9 cellular contexts compared by ENCODE assay signal in the genomic region with DNA sequence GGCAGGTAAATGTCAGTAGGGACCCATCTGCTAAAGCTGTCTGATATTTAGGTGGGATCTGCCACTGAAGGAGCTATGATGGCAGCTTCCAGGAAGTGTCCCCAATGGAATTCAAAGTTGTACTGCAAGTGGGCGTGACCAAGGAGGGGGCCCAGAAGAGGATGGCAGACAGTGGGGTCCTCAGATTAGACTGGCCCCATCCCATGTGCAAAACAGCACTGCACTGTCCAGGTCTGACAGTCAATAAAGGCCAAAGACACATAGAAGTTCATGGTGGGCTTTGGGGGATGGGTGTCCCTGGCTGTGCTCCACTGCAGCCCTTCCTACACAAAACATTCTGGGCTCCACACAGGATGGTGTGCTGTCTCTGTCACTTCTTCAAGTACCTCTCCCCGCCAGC. TPM values are rescaled to one million over a fixed set of nuclear protein-coding genes. Genes with fewer than 3 reads are reported as not detected.
"Had no signal": no experiment of that assay in that cellular context is flagged by ENCODE, and none has a peak within 500 bp of the region (broad histone marks: within the 10 kb centered on the region; RNA-seq: fewer than 3 reads in every experiment).

No MANE protein-coding gene starts in this region.

- H3K4me3 Mint-ChIP-seq: IgD-negative memory B cell had no signal

- H3K4me3 ChIP-seq: K562 had no signal

- H3K27me3 Mint-ChIP-seq: IgD-negative memory B cell had no signal

- H3K4me1 Mint-ChIP-seq: IgD-negative memory B cell had no signal

- ATAC-seq: HepG2, K562 had no signal

- FAIRE-seq: HepG2, HTR-8/SVneo, K562 had no signal

- DNase-seq: IMR-90, KBM-7, KG1 had no signal

- H3K27ac ChIP-seq: HL-60 had no signal

RNA-seq across cellular contexts. Expression of a gene that starts 49.8 kb away (rescaled TPM):
- total RNA-seq: HepG2, HT-29 had no signal
- polyA plus RNA-seq: HepG2, IgD-negative memory B cell, IMR-90 had no signal
